8 cellular contexts compared by ENCODE assay signal in the genomic region with DNA sequence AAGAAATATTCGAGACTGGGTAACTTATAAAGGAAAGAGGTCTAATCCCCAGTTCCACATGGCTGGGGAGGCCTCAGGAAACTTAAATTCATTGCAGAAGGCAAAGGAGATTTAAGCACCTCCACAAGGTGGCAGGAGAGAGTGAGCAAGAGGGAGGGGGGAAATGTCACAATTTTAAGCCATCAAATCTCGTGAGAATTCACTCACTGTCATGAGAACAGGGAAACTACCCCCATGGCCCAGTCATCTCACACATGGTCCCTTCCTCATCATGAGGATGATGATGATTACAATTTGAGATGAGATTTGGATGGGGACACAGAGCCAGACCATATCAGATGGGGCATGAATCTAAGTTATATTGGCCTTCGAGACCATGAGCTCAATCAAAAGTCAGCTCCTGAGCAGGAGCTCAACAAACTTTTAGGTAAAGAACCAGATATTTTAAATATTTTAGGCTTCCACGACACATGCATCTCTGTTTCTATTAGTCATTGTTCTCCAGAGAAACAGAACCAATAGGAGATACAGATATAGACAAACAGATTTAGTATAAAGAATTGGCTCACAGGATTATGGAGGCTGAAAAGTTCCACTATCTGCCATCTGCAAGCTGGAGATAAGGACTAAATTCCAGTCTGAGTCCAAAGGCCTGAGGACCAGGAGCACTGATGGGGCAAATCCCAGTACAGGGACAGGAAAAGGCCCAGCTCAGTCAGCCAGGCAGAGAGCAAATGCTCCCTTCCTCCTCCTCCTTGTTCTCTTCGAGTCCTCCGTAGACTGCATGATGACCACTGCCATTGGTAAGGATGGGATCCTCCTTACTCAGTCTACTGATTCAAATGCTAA. TPM values are rescaled to one million over a fixed set of nuclear protein-coding genes. Genes with fewer than 3 reads are reported as not detected.
A peak's percentile ranks its signal among the peaks of the same experiment; 100 is the strongest.
DNase-seq lines count a peak whose midpoint lies in the region; ATAC-seq and TF ChIP-seq lines count a peak whose summit lies in the region.

No MANE protein-coding gene starts in this region.

- CTCF ChIA-PET in PC-9 (lab: Charles Lee) = no interaction called here

- no peaks in the 10 kb centered on the region for H3F3A ChIP-seq in PC-9 (ENCODE audit: insufficient read depth, low read depth)

- H3K27ac Mint-ChIP-seq in memory B cell = peak overlapping the region; percentile 82

- in situ Hi-C loops in GM13976 (cut with MboI; ENCODE audit: low sequenced_read_pairs, unreplicated experiment) = no loop called here

- DNase-seq in A172 (ENCODE audit: low spot score) = peak; percentile 23
- peak; percentile 55 for DNase-seq in GM13976 (ENCODE audit: low spot score)
- no peak for DNase-seq in PC-9
- peak; percentile 16 for DNase-seq in activated naive CD8-positive, alpha-beta T cell treated with anti-CD3 and anti-CD28 coated beads, Interleukin-2, amount 50 U/mL, for 16 hours (ENCODE audit: low read depth, low spot score)
- DNase-seq in memory B cell (ENCODE audit: low spot score in 2 of 2) = peak; percentile 25 to 34
- DNase-seq in NCI-H774 (lab: John Stamatoyannopoulos, UW) = no peak

- H3K27me3 ChIP-seq in PC-9 (ENCODE audit: insufficient read depth, low read depth) = no peaks in the 10 kb centered on the region

- H3K36me3 Mint-ChIP-seq in memory B cell = peaks cover 13% of the 10 kb centered on the region

- H3K4me2 ChIP-seq in PC-9 = no peak overlapping the region

- no peaks in the 10 kb centered on the region for H3K9me3 ChIP-seq in PC-9 (ENCODE audit: insufficient read depth, low read depth)

- POLR2A ChIA-PET in PC-9 (lab: Charles Lee; ENCODE audit: unreplicated experiment) = no interaction called here

- no TSS peak for BruUV-seq in PC-9 (replicated peaks; lab: Mats Ljungman, UMichigan)

- H3K4me3 ChIP-seq in PC-9 = no peak overlapping the region

- no peaks in the 10 kb centered on the region for H4K20me1 ChIP-seq in PC-9 (ENCODE audit: insufficient read depth)

- no peaks in the 10 kb centered on the region for H3K27me3 Mint-ChIP-seq in memory B cell

- peaks cover 18% of the 10 kb centered on the region for H3K4me1 Mint-ChIP-seq in memory B cell

- H3K36me3 ChIP-seq in PC-9 (ENCODE audit: low read depth) = no peaks in the 10 kb centered on the region

- H3K4me3 Mint-ChIP-seq in memory B cell = no peak overlapping the region

- ATAC-seq in memory B cell (ENCODE audit: low read depth) (peak; percentile 14), HG03135 (IDR thresholded peaks at IDR 0.05; ENCODE audit: unreplicated experiment) (no peak), GM21619 (IDR thresholded peaks at IDR 0.05; ENCODE audit: unreplicated experiment) (no peak)

- H2AFZ ChIP-seq in PC-9 = no peak overlapping the region

- TF ChIP-seq CTCF in GM13976 (IDR thresholded peaks at IDR 0.05; ENCODE audit: borderline replicate concordance, control extremely low read depth, extremely low read depth, insufficient read depth, missing control alignments) = peak; percentile 41
- peak; percentile 56 for TF ChIP-seq CTCF in PC-9 (conservative IDR thresholded peaks at IDR 0.05)

- H3K79me2 ChIP-seq in PC-9 (ENCODE audit: low read depth) = no peaks in the 10 kb centered on the region

- no peaks in the 10 kb centered on the region for H3K9me2 ChIP-seq in PC-9 (ENCODE audit: insufficient read depth)

- intact Hi-C loops in PC-9 (cut with micrococcal nuclease; ENCODE audit: unreplicated experiment) = no loop called here

- no peak overlapping the region for H3K27ac ChIP-seq in PC-9

- 0 out of 2 replicates have a peak, but pooled peaks cover 5% of the 10 kb centered on the region for H3K4me1 ChIP-seq in PC-9 (replicated peaks; ENCODE audit: insufficient read depth)

- H3K9me3 Mint-ChIP-seq in memory B cell = no peaks in the 10 kb centered on the region

RNA-seq across cellular contexts. Expression of a gene that starts 24.9 kb away (rescaled TPM):
- total RNA-seq in A172 (2014; rRNA removed; shearing (Covaris generic)) = 28.7 and 31.7 TPM in 2 replicates
- total RNA-seq in PC-9 (2021) = 14.4 and 15.9 TPM in 2 replicates

Comparison
In these comparisons a context has a peak if more than half of its experiments do, and no peak if none do; other contexts are left out.
1. DNase-seq: peak in A172 (single experiment), GM13976 (single experiment), activated naive CD8-positive, alpha-beta T cell treated with anti-CD3 and anti-CD28 coated beads, Interleukin-2, amount 50 U/mL, for 16 hours (single experiment) and memory B cell (2 of 2); none in PC-9 (0 of 2) and NCI-H774 (single experiment).